8 cellular contexts compared by ENCODE assay signal in genomic region chrX:11111038-11111851, GRCh38. TPM values are rescaled to one million over a fixed set of nuclear protein-coding genes. Genes with fewer than 3 reads are reported as not detected.
DNase-seq lines count a peak whose midpoint lies in the region; ATAC-seq lines count a peak whose summit lies in the region.

Gene HCCS (plus strand): TSS chrX:11111332. CDS start chrX:11112061, 729 bp downstream.

- H2BK5ac ChIP-seq in mesenchymal stem cell (ENCODE audit: low read depth, low read length, poor library complexity, severe bottlenecking): no peak within 1 kb of the TSS

- H2AK5ac ChIP-seq in mesenchymal stem cell (ENCODE audit: low read length, severe bottlenecking): no peak within 1 kb of the TSS

- no peaks in the 10 kb centered on the region for H3K4me1 ChIP-seq in effector memory CD4-positive, alpha-beta T cell (ENCODE audit: control insufficient read depth, insufficient read depth, low read length, poor library complexity, severe bottlenecking)
- peaks cover 5% of the 10 kb centered on the region for H3K4me1 ChIP-seq in mesenchymal stem cell (ENCODE audit: control insufficient read depth, insufficient read depth, low read depth, low read length)

- peak within 1 kb of the TSS; percentile 52 to 90 for H3K18ac ChIP-seq in mesenchymal stem cell (ENCODE audit: low read depth in 1 of 2, low read length in 2 of 2)

- H3K4me2 ChIP-seq in mesenchymal stem cell (ENCODE audit: low read length, poor library complexity, severe bottlenecking): peak within 1 kb of the TSS; percentile 58

- peak within 1 kb of the TSS in 1 of 2 experiments; percentile 68 for H3K4ac ChIP-seq in mesenchymal stem cell (ENCODE audit: low read depth in 1 of 2, low read length in 2 of 2)

- H2BK12ac ChIP-seq in mesenchymal stem cell (ENCODE audit: low read length in 2 of 2): no peak within 1 kb of the TSS

- H3K14ac ChIP-seq in mesenchymal stem cell (ENCODE audit: low read length in 2 of 2): peak within 1 kb of the TSS in 1 of 2 experiments; percentile 86

- peak within 1 kb of the TSS; percentile 61 for H2AFZ ChIP-seq in mesenchymal stem cell (ENCODE audit: low read depth, low read length)

- H3K9ac ChIP-seq in mesenchymal stem cell (ENCODE audit: low read length): peak within 1 kb of the TSS; percentile 97

- peak; percentile 91 for ATAC-seq in GM19467 (IDR thresholded peaks at IDR 0.05; ENCODE audit: unreplicated experiment)

- H3K36me3 ChIP-seq in effector memory CD4-positive, alpha-beta T cell (ENCODE audit: control insufficient read depth, insufficient read depth, low read length): peaks cover 8% of the 10 kb centered on the region
- H3K36me3 ChIP-seq in mesenchymal stem cell (ENCODE audit: control insufficient read depth in 1 of 2, insufficient read depth in 2 of 2, low read depth in 1 of 2, low read length in 2 of 2): peaks cover 4 to 34% of the 10 kb centered on the region in 2 experiments

- H4K8ac ChIP-seq in mesenchymal stem cell (ENCODE audit: low read length): peak within 1 kb of the TSS; percentile 7

- H3K9me3 ChIP-seq in effector memory CD4-positive, alpha-beta T cell (ENCODE audit: control insufficient read depth, low read length): no peaks in the 10 kb centered on the region
- no peaks in the 10 kb centered on the region for H3K9me3 ChIP-seq in mesenchymal stem cell (ENCODE audit: control insufficient read depth, low read length)

- under 1% methylated on average over 32 of the region's 58 CpGs for WGBS in mesenchymal stem cell

- no peaks in the 10 kb centered on the region for H3K27me3 ChIP-seq in effector memory CD4-positive, alpha-beta T cell (replicated peaks; ENCODE audit: control insufficient read depth, insufficient read depth, low read length, poor library complexity, severe bottlenecking)
- no peaks in the 10 kb centered on the region for H3K27me3 ChIP-seq in mesenchymal stem cell (ENCODE audit: control insufficient read depth in 1 of 2, insufficient read depth in 1 of 2, low read length in 2 of 2)

- peak within 1 kb of the TSS; percentile 53 for H3K4me3 ChIP-seq in effector memory CD4-positive, alpha-beta T cell (ENCODE audit: insufficient read depth, low read depth, low read length, poor library complexity, severe bottlenecking)
- H3K4me3 ChIP-seq in mesenchymal stem cell (ENCODE audit: insufficient read depth in 1 of 2, low read depth in 1 of 2, low read length in 2 of 2): peak within 1 kb of the TSS; percentile 86 to 90

- H2BK120ac ChIP-seq in mesenchymal stem cell (ENCODE audit: low read depth, low read length): no peak within 1 kb of the TSS

- no peak within 1 kb of the TSS for H2BK15ac ChIP-seq in mesenchymal stem cell (ENCODE audit: low read depth, poor library complexity, severe bottlenecking)

- H3K79me1 ChIP-seq in mesenchymal stem cell (replicated peaks; ENCODE audit: low read length, poor library complexity, severe bottlenecking): peaks cover 3% of the 10 kb centered on the region

- H3K27ac ChIP-seq in effector memory CD4-positive, alpha-beta T cell (ENCODE audit: insufficient read depth, low read length, poor library complexity, severe bottlenecking): peak within 1 kb of the TSS; percentile 91
- peak within 1 kb of the TSS; percentile 12 for H3K27ac ChIP-seq in mesenchymal stem cell (ENCODE audit: low read length, poor library complexity, severe bottlenecking)

- no peak within 1 kb of the TSS for H4K91ac ChIP-seq in mesenchymal stem cell (ENCODE audit: low read length)

- peak; percentile 72 for DNase-seq in COR-L47 (lab: John Stamatoyannopoulos, UW)
- DNase-seq in HPDE6-E6E7 (ENCODE audit: extremely low spot score): peak; percentile 48
- peak; percentile 67 for DNase-seq in NOMO-1 treated with DMSO at 0.1 percent for 48 hours (lab: John Stamatoyannopoulos, UW; ENCODE audit: unreplicated experiment)
- DNase-seq in activated CD8-positive, alpha-beta memory T cell treated with anti-CD3 and anti-CD28 coated beads for 4 hours (ENCODE audit: low read depth in 2 of 2): peak; percentile 62 to 75
- peak; percentile 73 to 76 (median 75) for DNase-seq in effector memory CD4-positive, alpha-beta T cell
- DNase-seq in mesenchymal stem cell: peak; percentile 90
- peak; percentile 74 for DNase-seq in stimulated activated CD8-positive, alpha-beta memory T cell treated with anti-CD3 and anti-CD28 coated beads, Interleukin-12 subunit alpha, Interleukin-12 subunit beta, amount 100 ng/mL, for 4 hours (ENCODE audit: low read depth)

- peak within 1 kb of the TSS in 1 of 2 experiments; percentile 72 for H3K23ac ChIP-seq in mesenchymal stem cell (ENCODE audit: low read length in 2 of 2)

RNA-seq across cellular contexts. Expression of gene HCCS, which starts in this region (rescaled TPM):
- polyA plus RNA-seq in mesenchymal stem cell (2013, experiment 1 of 2): 35.5 TPM
- polyA plus RNA-seq in mesenchymal stem cell (2013, experiment 2 of 2): 34.3 TPM

Comparison
In these comparisons a context has a peak if more than half of its experiments do, and no peak if none do; other contexts are left out.
1. Peak in every context shown above with its lines: DNase-seq, ATAC-seq, H3K4me3 ChIP-seq and H3K27ac ChIP-seq.